8 cellular contexts compared by ENCODE assay signal in genomic region chr4:77586953-77587383, GRCh38. TPM values are rescaled to one million over a fixed set of nuclear protein-coding genes. Genes with fewer than 3 reads are reported as not detected.
DNase-seq lines count a peak whose midpoint lies in the region; ATAC-seq, FAIRE-seq and TF ChIP-seq lines count a peak whose summit lies in the region.

No MANE protein-coding gene starts in this region.

- H3K79me2 ChIP-seq in PC-3 (ENCODE audit: low read length) = no peaks in the 10 kb centered on the region

- H3K27me3 ChIP-seq in PC-3 (ENCODE audit: low read length) (no peaks in the 10 kb centered on the region), bronchial epithelial cell (ENCODE audit: control insufficient read depth, insufficient read depth, low read length) (no peaks in the 10 kb centered on the region), endodermal cell (ENCODE audit: control insufficient read depth, insufficient read depth, low read length, poor library complexity, severe bottlenecking) (no peaks in the 10 kb centered on the region)

- no peak overlapping the region for H3K4me3 Mint-ChIP-seq in endodermal cell

- TF ChIP-seq CTCF in PC-3 (conservative IDR thresholded peaks at IDR 0.05; ENCODE audit: low read depth, low read length) (no peak), bronchial epithelial cell (IDR thresholded peaks at IDR 0.05; ENCODE audit: insufficient read depth, low read length, severe bottlenecking) (no peak), endodermal cell (conservative IDR thresholded peaks at IDR 0.05) (no peak)

- no peak overlapping the region for H3K27ac Mint-ChIP-seq in endodermal cell

- intact Hi-C loops in PC-3 (cut with micrococcal nuclease) = no loop called here

- ATAC-seq in GM18858 (IDR thresholded peaks at IDR 0.05; ENCODE audit: unreplicated experiment) (peak; percentile 98), HG02798 (IDR thresholded peaks at IDR 0.05; ENCODE audit: poor library complexity, unreplicated experiment) (peak; percentile 96), PC-3 (peak; percentile 98)
- ATAC-seq in stimulated activated naive CD8-positive, alpha-beta T cell treated with anti-CD3 and anti-CD28 coated beads, Interleukin-15, Interleukin-2, amounts not matched to agents 100 U/mL and 50 U/mL, for 24 hours = peak; percentile 97

- H3F3A ChIP-seq in PC-3 (ENCODE audit: low read length, unreplicated experiment) = no peaks in the 10 kb centered on the region

- peaks cover 31% of the 10 kb centered on the region for H3K4me1 ChIP-seq in PC-3 (ENCODE audit: insufficient read depth, low read length)
- no peaks in the 10 kb centered on the region for H3K4me1 ChIP-seq in endodermal cell (ENCODE audit: control insufficient read depth, insufficient read depth, low read length)

- H3K9me2 ChIP-seq in PC-3 (replicated peaks; ENCODE audit: low read length) = no peaks in the 10 kb centered on the region

- no peaks in the 10 kb centered on the region for H3K27me3 Mint-ChIP-seq in endodermal cell (ENCODE audit: insufficient read depth)

- H3K4me1 Mint-ChIP-seq in endodermal cell = no peaks in the 10 kb centered on the region

- CTCF ChIA-PET in PC-3 (lab: Charles Lee) = no interaction called here

- H2AFZ ChIP-seq in PC-3 (ENCODE audit: low read length) = peak overlapping the region; percentile 44

- peak; percentile 87 for DNase-seq in PC-3
- DNase-seq in bronchial epithelial cell (ENCODE audit: low read depth) = peak; percentile 100
- peak; percentile 72 for DNase-seq in stimulated activated naive CD8-positive, alpha-beta T cell treated with anti-CD3 and anti-CD28 coated beads, Interleukin-15, Interleukin-2, amounts not matched to agents 100 U/mL and 50 U/mL, for 24 hours
- no peak for DNase-seq in NCI-H345 (lab: John Stamatoyannopoulos, UW)
- DNase-seq in NCI-H69 (lab: John Stamatoyannopoulos, UW) = no peak
- no peak for DNase-seq in endodermal cell

- peak; percentile 82 for FAIRE-seq in bronchial epithelial cell (lab: Jason Lieb, UNC)

- no peaks in the 10 kb centered on the region for H4K20me1 ChIP-seq in PC-3 (ENCODE audit: low read length)

- H3K36me3 Mint-ChIP-seq in endodermal cell (ENCODE audit: low read depth) = no peaks in the 10 kb centered on the region

- BruUV-seq in PC-3 (replicated peaks; lab: Mats Ljungman, UMichigan) = no TSS peak

- POLR2A ChIA-PET in PC-3 (lab: Charles Lee; ENCODE audit: unreplicated experiment) = no interaction called here

- peak overlapping the region; percentile 34; the same call in 1 of the 2 replicates for H3K4me3 ChIP-seq in PC-3 (ENCODE audit: low read length)
- H3K4me3 ChIP-seq in bronchial epithelial cell (ENCODE audit: low read depth, low read length) = no peak overlapping the region
- H3K4me3 ChIP-seq in endodermal cell (ENCODE audit: low read length) = no peak overlapping the region

- no peaks in the 10 kb centered on the region for H3K9me3 Mint-ChIP-seq in endodermal cell

- WGBS in endodermal cell (ENCODE audit: insufficient coverage in 1 of 2, insufficient read length in 1 of 2), 2 experiments = 89 to 90% methylated on average over 2 to 6 of the region's 6 CpGs

- peak overlapping the region; percentile 71 for H3K4me2 ChIP-seq in PC-3 (ENCODE audit: low read length)

- no peaks in the 10 kb centered on the region for H3K36me3 ChIP-seq in PC-3 (ENCODE audit: low read depth, low read length)
- no peaks in the 10 kb centered on the region for H3K36me3 ChIP-seq in bronchial epithelial cell (ENCODE audit: control insufficient read depth, insufficient read depth, low read length)
- H3K36me3 ChIP-seq in endodermal cell (ENCODE audit: control insufficient read depth, insufficient read depth, low read length) = no peaks in the 10 kb centered on the region

- H3K27ac ChIP-seq in PC-3 (ENCODE audit: low read length) (peak overlapping the region; percentile 74), endodermal cell (ENCODE audit: low read depth, low read length) (no peak overlapping the region)

- H3K9me3 ChIP-seq in PC-3 (ENCODE audit: low read length) = no peaks in the 10 kb centered on the region
- H3K9me3 ChIP-seq in endodermal cell (ENCODE audit: control insufficient read depth, low read length) = no peaks in the 10 kb centered on the region

- H3K9ac ChIP-seq in PC-3 (ENCODE audit: low read length) (no peak overlapping the region), endodermal cell (ENCODE audit: extremely low read depth, low read length, poor library complexity, severe bottlenecking) (no peak overlapping the region)

RNA-seq across cellular contexts. Expression of gene CXCL13, which starts 18.7 kb away (rescaled TPM):
- total RNA-seq in PC-3 (2014; rRNA removed) = not detected in 2 replicates
- total RNA-seq in bronchial epithelial cell = not detected in 2 replicates
- not detected for total RNA-seq in endodermal cell
- not detected for polyA plus RNA-seq in endodermal cell (2013, experiment 1 of 2)
- polyA plus RNA-seq in endodermal cell (2013, experiment 2 of 2) = not detected

Comparison
In these comparisons a context has a peak if more than half of its experiments do, and no peak if none do; other contexts are left out.
1. DNase-seq: peak in PC-3 (single experiment), bronchial epithelial cell (single experiment) and stimulated activated naive CD8-positive, alpha-beta T cell treated with anti-CD3 and anti-CD28 coated beads, Interleukin-15, Interleukin-2, amounts not matched to agents 100 U/mL and 50 U/mL, for 24 hours (single experiment); none in NCI-H345 (single experiment), NCI-H69 (single experiment) and endodermal cell (single experiment).
2. Peak in every context shown above with its lines, with median percentiles within 50 percentile points of each other: ATAC-seq.